20 cellular contexts compared by ENCODE assay signal in the genomic region with DNA sequence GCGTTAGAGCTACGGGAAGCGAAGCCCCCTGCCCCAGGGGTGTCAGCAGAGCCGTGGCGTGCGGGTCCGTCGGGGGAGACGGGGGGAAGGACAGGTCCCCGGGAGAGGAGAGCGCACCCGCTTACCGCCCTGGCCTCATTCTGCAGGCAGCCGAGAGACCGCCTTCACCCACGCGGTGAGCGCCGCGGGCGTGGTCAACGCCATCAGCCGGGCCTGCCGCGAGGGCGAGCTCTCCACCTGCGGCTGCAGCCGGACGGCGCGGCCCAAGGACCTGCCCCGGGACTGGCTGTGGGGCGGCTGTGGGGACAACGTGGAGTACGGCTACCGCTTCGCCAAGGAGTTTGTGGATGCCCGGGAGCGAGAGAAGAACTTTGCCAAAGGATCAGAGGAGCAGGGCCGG. TPM values are rescaled to one million over a fixed set of nuclear protein-coding genes. Genes with fewer than 3 reads are reported as not detected.
"Had no signal": no experiment of that assay in that cellular context is flagged by ENCODE, and none has a peak within 500 bp of the region (broad histone marks: within the 10 kb centered on the region; RNA-seq: fewer than 3 reads in every experiment).

No MANE protein-coding gene starts in this region.

- FAIRE-seq: frontal cortex, TTC549 had no signal

- DNase-seq: activated CD4-positive, alpha-beta T cell treated with anti-CD3 and anti-CD28 coated beads for 48 hours; activated CD8-positive, alpha-beta memory T cell treated with anti-CD3 and anti-CD28 coated beads, Interleukin-2, amount 50 U/mL, for 48 hours; activated naive CD8-positive, alpha-beta T cell treated with anti-CD3 and anti-CD28 coated beads, Interleukin-2, amount 10 ng/mL, durations not matched to agents 7 days and 5 days; activated T-cell treated with anti-CD3 and anti-CD28 coated beads, Interleukin-2, amount 50 U/mL, for 72 hours; anterior cingulate cortex; head of caudate nucleus; immature natural killer cell; naive thymus-derived CD4-positive, alpha-beta T cell; stimulated activated CD4-positive, alpha-beta T cell treated with anti-CD3 and anti-CD28 coated beads, Interleukin-15, amount 100 ng/mL, for 24 hours; stimulated activated CD4-positive, alpha-beta T cell treated with anti-CD3 and anti-CD28 coated beads, Interleukin-4, amount 100 ng/mL, for 1 hour; stimulated activated naive CD4-positive, alpha-beta T cell; T-helper 17 cell had no signal

- H3K4me3 ChIP-seq: lung, suprapubic skin had no signal

- H3K27me3 ChIP-seq: neutrophil, suprapubic skin had no signal

- H3K36me3 Mint-ChIP-seq: activated naive CD8-positive, alpha-beta T cell treated with anti-CD3 and anti-CD28 coated beads, Interleukin-2, amount 10 ng/mL, durations not matched to agents 7 days and 5 days; immature natural killer cell; naive thymus-derived CD4-positive, alpha-beta T cell; WTC11 had no signal

- H3K9me3 Mint-ChIP-seq: activated naive CD8-positive, alpha-beta T cell treated with anti-CD3 and anti-CD28 coated beads, Interleukin-2, amount 10 ng/mL, durations not matched to agents 7 days and 5 days; activated T-cell treated with anti-CD3 and anti-CD28 coated beads, Interleukin-2, amount 50 U/mL, for 72 hours; immature natural killer cell; naive thymus-derived CD4-positive, alpha-beta T cell; type B pancreatic cell; WTC11 had no signal

- H3K9me3 ChIP-seq: neutrophil, suprapubic skin had no signal

- H3K4me3 Mint-ChIP-seq: activated naive CD8-positive, alpha-beta T cell treated with anti-CD3 and anti-CD28 coated beads, Interleukin-2, amount 10 ng/mL, durations not matched to agents 7 days and 5 days; activated T-cell treated with anti-CD3 and anti-CD28 coated beads, Interleukin-2, amount 50 U/mL, for 72 hours; immature natural killer cell; T-helper 17 cell; type B pancreatic cell; WTC11 had no signal

- ATAC-seq: activated T-cell treated with anti-CD3 and anti-CD28 coated beads, Interleukin-2, amount 50 U/mL, for 72 hours; naive thymus-derived CD4-positive, alpha-beta T cell; T-helper 17 cell; WTC11 had no signal

- H3K27ac Mint-ChIP-seq: activated naive CD8-positive, alpha-beta T cell treated with anti-CD3 and anti-CD28 coated beads, Interleukin-2, amount 10 ng/mL, durations not matched to agents 7 days and 5 days; activated T-cell treated with anti-CD3 and anti-CD28 coated beads, Interleukin-2, amount 50 U/mL, for 72 hours; immature natural killer cell; type B pancreatic cell; WTC11 had no signal

- H3K4me1 Mint-ChIP-seq: immature natural killer cell had no signal

- H3K27ac ChIP-seq: epithelial cell of prostate, neutrophil, suprapubic skin had no signal

RNA-seq across cellular contexts. Expression of a gene that starts 10.5 kb away (rescaled TPM):
- total RNA-seq: activated naive CD8-positive, alpha-beta T cell treated with anti-CD3 and anti-CD28 coated beads, Interleukin-2, amount 10 ng/mL, durations not matched to agents 7 days and 5 days; T-helper 17 cell had no signal
- polyA plus RNA-seq: immature natural killer cell; naive thymus-derived CD4-positive, alpha-beta T cell had no signal
